In genomic region chr1:234958702-234959649, GRCh38 we compare ENCODE assay signal across 1 cellular context.
A peak's percentile ranks its signal among the peaks of the same experiment; 100 is the strongest.
TF ChIP-seq lines count a peak whose summit lies in the region.

No MANE protein-coding gene starts in this region.

TF ChIP-seq in K562, 482 proteins besides CTCF, POLR2A, EP300 and RAD21 (continued from another document):
- TF ChIP-seq MLLT1 (IDR thresholded peaks at IDR 0.05) (peak in 1 of 2 experiments; percentile 51; a peak in 1 of 4 replicates), MIER1 (IDR thresholded peaks at IDR 0.05; ENCODE audit: low read depth) (no peak), SETDB1 (IDR thresholded peaks at IDR 0.05; ENCODE audit: low read length) (no peak), FOXJ2 (tag; IDR thresholded peaks at IDR 0.05) (no peak), ZNF133 (CRISPR knock-in tag; IDR thresholded peaks at IDR 0.05) (no peak), RBBP5 (IDR thresholded peaks at IDR 0.05; ENCODE audit: borderline replicate concordance, insufficient read depth, low read length, poor library complexity, severe bottlenecking) (no peak), ADNP (tag; IDR thresholded peaks at IDR 0.05) (0 out of 2 replicates have a peak, but pooled peaks have one; percentile 77), FOXM1 (IDR thresholded peaks at IDR 0.05; ENCODE audit: low read depth) (no peak), FOXM1 (CRISPR knock-in tag; IDR thresholded peaks at IDR 0.05; ENCODE audit: low read depth) (no peak), SMARCC2 (IDR thresholded peaks at IDR 0.05; ENCODE audit: low read depth) (no peak), ZNF592 (IDR thresholded peaks at IDR 0.05) (0 out of 2 replicates have a peak, but pooled peaks have one; percentile 38), GATAD2B (IDR thresholded peaks at IDR 0.05; ENCODE audit: borderline replicate concordance) (no peak), SRSF9 (IDR thresholded peaks at IDR 0.05; ENCODE audit: borderline replicate concordance, low read depth, low read length) (no peak), ZNF766 (CRISPR knock-in tag; conservative IDR thresholded peaks at IDR 0.05) (peak; percentile 29; the same call in 1 of the 2 replicates), RBM15 (IDR thresholded peaks at IDR 0.05; ENCODE audit: insufficient read depth, low read length) (no peak), HNRNPL (IDR thresholded peaks at IDR 0.05; ENCODE audit: low read depth, low read length) (no peak), SMAD1 (IDR thresholded peaks at IDR 0.05; ENCODE audit: low read depth, low read length, partially characterized antibody) (no peak), CEBPB (tag; IDR thresholded peaks at IDR 0.05) (no peak), MEF2A (IDR thresholded peaks at IDR 0.05; ENCODE audit: control insufficient read depth, low read depth, low read length) (no peak), CBX5 (IDR thresholded peaks at IDR 0.05; ENCODE audit: borderline replicate concordance, low read depth) (no peak), PHF20 (IDR thresholded peaks at IDR 0.05; ENCODE audit: partially characterized antibody) (no peak), U2AF2 (optimal IDR thresholded peaks at IDR 0.05; ENCODE audit: low read depth, low read length) (no peak), TGIF2 (CRISPR knock-in tag; IDR thresholded peaks at IDR 0.05) (no peak), ELF1 (tag; IDR thresholded peaks at IDR 0.05) (no peak), FOXO4 (CRISPR knock-in tag; IDR thresholded peaks at IDR 0.05) (no peak), SMAD4 (CRISPR knock-in tag; conservative IDR thresholded peaks at IDR 0.05) (peak; percentile 45; the same call in 1 of the 2 replicates), KLF6 (CRISPR knock-in tag; IDR thresholded peaks at IDR 0.05; ENCODE audit: borderline replicate concordance) (peak; percentile 38; the same call in 1 of the 2 replicates), HCFC1 (IDR thresholded peaks at IDR 0.05; ENCODE audit: low read depth, low read length) (no peak), ZNF780A (CRISPR knock-in tag; IDR thresholded peaks at IDR 0.05) (no peak), PURB (CRISPR knock-in tag; IDR thresholded peaks at IDR 0.05; ENCODE audit: low read depth) (no peak), SFPQ (IDR thresholded peaks at IDR 0.05; ENCODE audit: low read depth, low read length) (no peak), RB1 (IDR thresholded peaks at IDR 0.05; ENCODE audit: low read depth) (no peak)
TF ChIP-seq in K562: peak in this region for 9.
